In genomic region chr4:121380448-121381147, GRCh38 we compare ENCODE assay signal across 1 cellular context.
TF ChIP-seq lines count a peak whose summit lies in the region.

TSS of gene QRFPR (minus strand) at chr4:121381018. CDS start at chr4:121380647, 371 bp downstream.

TF ChIP-seq in SK-N-SH, 30 proteins besides CTCF, POLR2A, EP300 and RAD21 (continued from another document):
- TF ChIP-seq, protein P1, sequence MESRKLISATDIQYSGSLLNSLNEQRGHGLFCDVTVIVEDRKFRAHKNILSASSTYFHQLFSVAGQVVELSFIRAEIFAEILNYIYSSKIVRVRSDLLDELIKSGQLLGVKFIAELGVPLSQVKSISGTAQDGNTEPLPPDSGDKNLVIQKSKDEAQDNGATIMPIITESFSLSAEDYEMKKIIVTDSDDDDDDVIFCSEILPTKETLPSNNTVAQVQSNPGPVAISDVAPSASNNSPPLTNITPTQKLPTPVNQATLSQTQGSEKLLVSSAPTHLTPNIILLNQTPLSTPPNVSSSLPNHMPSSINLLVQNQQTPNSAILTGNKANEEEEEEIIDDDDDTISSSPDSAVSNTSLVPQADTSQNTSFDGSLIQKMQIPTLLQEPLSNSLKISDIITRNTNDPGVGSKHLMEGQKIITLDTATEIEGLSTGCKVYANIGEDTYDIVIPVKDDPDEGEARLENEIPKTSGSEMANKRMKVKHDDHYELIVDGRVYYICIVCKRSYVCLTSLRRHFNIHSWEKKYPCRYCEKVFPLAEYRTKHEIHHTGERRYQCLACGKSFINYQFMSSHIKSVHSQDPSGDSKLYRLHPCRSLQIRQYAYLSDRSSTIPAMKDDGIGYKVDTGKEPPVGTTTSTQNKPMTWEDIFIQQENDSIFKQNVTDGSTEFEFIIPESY (IDR thresholded peaks at IDR 0.05; ENCODE audit: borderline replicate concordance, low read depth) = no peak
- TF ChIP-seq POLR2AphosphoS5 (IDR thresholded peaks at IDR 0.05; ENCODE audit: low read depth, low read length) = no peak
- TF ChIP-seq YY1 (IDR thresholded peaks at IDR 0.05; ENCODE audit: low read depth) = no peak
- TF ChIP-seq, protein P2, sequence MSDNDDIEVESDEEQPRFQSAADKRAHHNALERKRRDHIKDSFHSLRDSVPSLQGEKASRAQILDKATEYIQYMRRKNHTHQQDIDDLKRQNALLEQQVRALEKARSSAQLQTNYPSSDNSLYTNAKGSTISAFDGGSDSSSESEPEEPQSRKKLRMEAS (IDR thresholded peaks at IDR 0.05; ENCODE audit: low read depth) = no peak
- TF ChIP-seq, protein P3, sequence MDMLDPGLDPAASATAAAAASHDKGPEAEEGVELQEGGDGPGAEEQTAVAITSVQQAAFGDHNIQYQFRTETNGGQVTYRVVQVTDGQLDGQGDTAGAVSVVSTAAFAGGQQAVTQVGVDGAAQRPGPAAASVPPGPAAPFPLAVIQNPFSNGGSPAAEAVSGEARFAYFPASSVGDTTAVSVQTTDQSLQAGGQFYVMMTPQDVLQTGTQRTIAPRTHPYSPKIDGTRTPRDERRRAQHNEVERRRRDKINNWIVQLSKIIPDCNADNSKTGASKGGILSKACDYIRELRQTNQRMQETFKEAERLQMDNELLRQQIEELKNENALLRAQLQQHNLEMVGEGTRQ (IDR thresholded peaks at IDR 0.05; ENCODE audit: borderline replicate concordance, low read depth, low read length) = no peak
- TF ChIP-seq ELF1 (IDR thresholded peaks at IDR 0.05) = no peak
- no peak for TF ChIP-seq FOXM1 (IDR thresholded peaks at IDR 0.05; ENCODE audit: low read depth)
- TF ChIP-seq JUND (IDR thresholded peaks at IDR 0.05) = no peak
TF ChIP-seq in SK-N-SH: peak in this region for 0.
